In the genomic region with DNA sequence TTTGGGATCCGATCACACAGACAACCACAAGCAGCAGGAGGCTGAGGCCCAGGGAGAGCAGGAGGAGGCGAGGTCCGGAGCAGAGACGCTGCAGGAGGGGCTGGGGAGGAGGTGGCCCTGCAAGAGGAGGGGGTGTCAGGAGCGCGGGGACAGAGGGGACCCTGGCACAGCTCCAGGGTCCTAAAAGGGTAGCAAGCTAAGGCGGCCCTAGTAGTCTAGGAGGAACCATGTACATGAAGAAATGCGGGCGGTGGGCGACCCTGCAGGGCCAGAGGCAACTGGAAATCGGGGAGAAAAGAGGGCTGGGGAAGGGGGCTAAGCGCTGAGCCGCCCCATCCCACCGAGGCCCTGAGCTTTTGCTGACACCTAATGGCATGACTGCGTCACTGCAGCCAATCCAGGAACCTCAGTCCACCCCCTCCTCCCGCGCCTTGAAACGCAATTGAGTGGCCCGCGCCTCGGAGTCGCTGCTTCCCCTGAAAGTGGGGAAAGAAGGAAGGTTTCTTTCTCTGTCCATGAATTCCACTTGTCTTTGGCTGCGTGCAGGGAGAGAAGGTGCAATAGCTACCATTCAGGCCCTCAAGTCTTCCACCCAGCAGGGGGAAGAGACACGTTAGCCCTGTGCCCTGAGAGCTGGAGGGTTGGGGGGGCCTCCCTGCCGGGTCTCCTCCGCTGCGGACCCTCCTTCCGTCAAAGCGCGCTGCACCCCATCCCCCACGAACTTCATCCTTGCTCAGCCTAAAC, we compare ENCODE assay signal across 8 cellular contexts. TPM values are rescaled to one million over a fixed set of nuclear protein-coding genes. Genes with fewer than 3 reads are reported as not detected.
DNase-seq lines count a peak whose midpoint lies in the region; ATAC-seq and TF ChIP-seq lines count a peak whose summit lies in the region.

No MANE protein-coding gene starts in this region.

- peak; percentile 16 to 25 for DNase-seq in NCI-H2081 (lab: John Stamatoyannopoulos, UW)
- no peak for DNase-seq in NCI-H2081 treated with DMSO at 0.1 percent for 48 hours (lab: John Stamatoyannopoulos, UW)
- DNase-seq in NCI-H2171 (lab: John Stamatoyannopoulos, UW), result peak; percentile 56
- DNase-seq in activated CD4-positive, alpha-beta T cell treated with anti-CD3 and anti-CD28 coated beads for 36 hours, result peak; percentile 82
- DNase-seq in chondrocyte (ENCODE audit: low spot score), result peak; percentile 85
- DNase-seq in kidney tubule cell (ENCODE audit: low spot score), result peak; percentile 49
- DNase-seq in stimulated activated CD4-positive, alpha-beta T cell treated with anti-CD3 and anti-CD28 coated beads, Interleukin-15, amount 100 ng/mL, for 48 hours (ENCODE audit: low read depth in 2 of 2), result peak; percentile 44 to 59
- DNase-seq in GF-D8 (lab: John Stamatoyannopoulos, UW), result no peak

- POLR2A ChIA-PET in activated CD4-positive, alpha-beta T cell treated with anti-CD3 and anti-CD28 coated beads for 36 hours (lab: Charles Lee), result no interaction called here

- CTCF ChIA-PET in activated CD4-positive, alpha-beta T cell treated with anti-CD3 and anti-CD28 coated beads for 36 hours (lab: Charles Lee), result interaction anchor here (0.6 to 2.4 kb wide), 20 partner anchors 11 to 1114 kb away, joined by 3 to 20 read pairs (median 4); no protein-coding TSS in a partner anchor

- H3K36me3 Mint-ChIP-seq in activated CD4-positive, alpha-beta T cell treated with anti-CD3 and anti-CD28 coated beads for 36 hours (ENCODE audit: low read depth), result no peaks in the 10 kb centered on the region
- H3K36me3 Mint-ChIP-seq in chondrocyte (ENCODE audit: low read depth), result no peaks in the 10 kb centered on the region

- H3K9me3 Mint-ChIP-seq in activated CD4-positive, alpha-beta T cell treated with anti-CD3 and anti-CD28 coated beads for 36 hours (ENCODE audit: low read depth), result no peaks in the 10 kb centered on the region
- H3K9me3 Mint-ChIP-seq in chondrocyte (ENCODE audit: low read depth), result no peaks in the 10 kb centered on the region

- TF ChIP-seq CTCF in chondrocyte (IDR thresholded peaks at IDR 0.05), result peak; percentile 91

- H3K4me1 Mint-ChIP-seq in activated CD4-positive, alpha-beta T cell treated with anti-CD3 and anti-CD28 coated beads for 36 hours, result peaks cover 11% of the 10 kb centered on the region
- H3K4me1 Mint-ChIP-seq in chondrocyte (ENCODE audit: low read depth), result no peaks in the 10 kb centered on the region

- H3K4me3 Mint-ChIP-seq in activated CD4-positive, alpha-beta T cell treated with anti-CD3 and anti-CD28 coated beads for 36 hours, result peak overlapping the region; percentile 56
- no peak overlapping the region for H3K4me3 Mint-ChIP-seq in chondrocyte (ENCODE audit: unreplicated experiment)

- no peak overlapping the region for H3K27ac Mint-ChIP-seq in activated CD4-positive, alpha-beta T cell treated with anti-CD3 and anti-CD28 coated beads for 36 hours
- H3K27ac Mint-ChIP-seq in chondrocyte (ENCODE audit: unreplicated experiment), result no peak overlapping the region

- ATAC-seq in activated CD4-positive, alpha-beta T cell treated with anti-CD3 and anti-CD28 coated beads for 36 hours, result peak; percentile 82

- H3K27me3 Mint-ChIP-seq in activated CD4-positive, alpha-beta T cell treated with anti-CD3 and anti-CD28 coated beads for 36 hours, result peaks cover 11% of the 10 kb centered on the region
- no peaks in the 10 kb centered on the region for H3K27me3 Mint-ChIP-seq in chondrocyte (ENCODE audit: low read depth)

- intact Hi-C loops in activated CD4-positive, alpha-beta T cell treated with anti-CD3 and anti-CD28 coated beads for 36 hours (cut with DNase I, micrococcal nuclease), result loop anchor here (1.0 to 5.0 kb wide), 6 partner anchors 40 to 265 kb away; no protein-coding TSS in a partner anchor

RNA-seq across cellular contexts. Expression of gene ASGR1, which starts 1.8 kb away (rescaled TPM):
- 1 to 10 TPM; 1.1 to 2.2 TPM for total RNA-seq in activated CD4-positive, alpha-beta T cell treated with anti-CD3 and anti-CD28 coated beads for 36 hours
- 0.46 to 1.9 TPM (median 0.97 TPM) in 3 replicates for total RNA-seq in chondrocyte

RNA-seq across cellular contexts. Expression of gene DLG4, which starts 42.3 kb away (rescaled TPM):
- 10 to 100 TPM; 11.7 to 15.4 TPM for total RNA-seq in activated CD4-positive, alpha-beta T cell treated with anti-CD3 and anti-CD28 coated beads for 36 hours
- total RNA-seq in chondrocyte, result 28.3 to 34.4 TPM (median 31.3 TPM) in 3 replicates

RNA-seq across cellular contexts. Expression of gene ACADVL, which starts 42.4 kb away (rescaled TPM):
- total RNA-seq in activated CD4-positive, alpha-beta T cell treated with anti-CD3 and anti-CD28 coated beads for 36 hours, result 100 to 1,000 TPM; 263 to 345 TPM
- total RNA-seq in chondrocyte, result 427 to 584 TPM (median 454 TPM) in 3 replicates

RNA-seq across cellular contexts. Expression of gene DVL2, which starts 56.9 kb away (rescaled TPM):
- total RNA-seq in activated CD4-positive, alpha-beta T cell treated with anti-CD3 and anti-CD28 coated beads for 36 hours, result 10 to 100 TPM; 49.1 to 53.3 TPM
- total RNA-seq in chondrocyte, result 58.8 to 65.2 TPM (median 59.5 TPM) in 3 replicates

Comparison
In these comparisons a context has a peak if more than half of its experiments do, and no peak if none do; other contexts are left out.
1. DNase-seq: peak in NCI-H2081 (2 of 2), NCI-H2171 (single experiment), activated CD4-positive, alpha-beta T cell treated with anti-CD3 and anti-CD28 coated beads for 36 hours (single experiment), chondrocyte (single experiment), kidney tubule cell (single experiment) and stimulated activated CD4-positive, alpha-beta T cell treated with anti-CD3 and anti-CD28 coated beads, Interleukin-15, amount 100 ng/mL, for 48 hours (2 of 2); none in NCI-H2081 treated with DMSO at 0.1 percent for 48 hours (single experiment) and GF-D8 (single experiment).